In genomic region chr10:71779641-71780040, GRCh38 we compare ENCODE assay signal across 29 cellular contexts. TPM values are rescaled to one million over a fixed set of nuclear protein-coding genes. Genes with fewer than 3 reads are reported as not detected.
A peak's percentile ranks its signal among the peaks of the same experiment; 100 is the strongest.
DNase-seq lines count a peak whose midpoint lies in the region; ATAC-seq, FAIRE-seq and TF ChIP-seq lines count a peak whose summit lies in the region.
"Had no signal": no experiment of that assay in that cellular context is flagged by ENCODE, and none has a peak within 500 bp of the region (broad histone marks: within the 10 kb centered on the region; RNA-seq: fewer than 3 reads in every experiment).

No MANE protein-coding gene starts in this region.

- DNase-seq in T-helper 1 cell (no peak), left ventricle myocardium superior (peak; percentile 14), cardiac septum (ENCODE audit: low spot score) (no peak), kidney (peak; percentile 39), WTC11 (ENCODE audit: low spot score) (no peak), Kasumi-1 (lab: John Stamatoyannopoulos, UW) (no peak)
- DNase-seq: ACHN, C1 segment of cervical spinal cord, Calu3, DMS153, KBM-7, NCI-H1092 treated with DMSO at 0.1 percent for 48 hours, NCI-H1436 treated with DMSO at 0.1 percent for 48 hours, NCI-H1930, NCI-H2227 treated with DMSO at 0.1 percent for 48 hours, NCI-H510A, NCI-H748 treated with DMSO at 0.1 percent for 48 hours, SJCRH30 had no signal

- FAIRE-seq in kidney (lab: Jason Lieb, UNC), result no peak
- FAIRE-seq: G401.6, GM18507, HepG2 had no signal

- no peaks in the 10 kb centered on the region for H3K9me3 ChIP-seq in kidney (ENCODE audit: control insufficient read depth in 1 of 2, low read length in 2 of 2)
- H3K9me3 ChIP-seq: HAP-1, Peyer's patch, SJCRH30 had no signal

- H3K27me3 Mint-ChIP-seq in T-helper 1 cell treated with Interleukin-12 subunit alpha and Interleukin-12 subunit beta and Interleukin-4 antibody, amounts not matched to agents 30 μg/mL and 1 μg/mL, for 36 hours (ENCODE audit: low read depth), result no peaks in the 10 kb centered on the region
- peaks cover 5% of the 10 kb centered on the region for H3K27me3 Mint-ChIP-seq in WTC11 (ENCODE audit: low read depth)
- H3K27me3 Mint-ChIP-seq: CD8-positive, alpha-beta memory T cell had no signal

- TF ChIP-seq CTCF in kidney (IDR thresholded peaks at IDR 0.05; ENCODE audit: borderline replicate concordance, extremely low read depth, insufficient read depth) (no peak), WTC11 (IDR thresholded peaks at IDR 0.05) (no peak)

- H3K9me3 Mint-ChIP-seq in T-helper 1 cell treated with Interleukin-12 subunit alpha and Interleukin-12 subunit beta and Interleukin-4 antibody, amounts not matched to agents 30 μg/mL and 1 μg/mL, for 36 hours, result peaks cover 4% of the 10 kb centered on the region
- H3K9me3 Mint-ChIP-seq in WTC11, result peaks cover 6% of the 10 kb centered on the region
- H3K9me3 Mint-ChIP-seq: CD8-positive, alpha-beta memory T cell had no signal

- CTCF ChIA-PET in WTC11 (lab: Charles Lee), result no interaction called here

- no peak for ATAC-seq in left ventricle myocardium superior
- ATAC-seq in HG02571 (IDR thresholded peaks at IDR 0.05; ENCODE audit: unreplicated experiment), result no peak
- ATAC-seq in WTC11, result no peak
- ATAC-seq: GM23338, HepG2 had no signal

- peak overlapping the region; percentile 36 for H3K27ac Mint-ChIP-seq in T-helper 1 cell treated with Interleukin-12 subunit alpha and Interleukin-12 subunit beta and Interleukin-4 antibody, amounts not matched to agents 30 μg/mL and 1 μg/mL, for 36 hours
- no peak overlapping the region for H3K27ac Mint-ChIP-seq in WTC11
- H3K27ac Mint-ChIP-seq: CD8-positive, alpha-beta memory T cell; GM23338 had no signal

- intact Hi-C loops in left ventricle myocardium superior (cut with micrococcal nuclease), result no loop called here
- intact Hi-C loops in cardiac septum (cut with DNase I), result no loop called here
- intact Hi-C loops in kidney (cut with DNase I), result no loop called here

- H3K4me1 Mint-ChIP-seq in T-helper 1 cell treated with Interleukin-12 subunit alpha and Interleukin-12 subunit beta and Interleukin-4 antibody, amounts not matched to agents 30 μg/mL and 1 μg/mL, for 36 hours (ENCODE audit: low read depth), result peaks cover 33% of the 10 kb centered on the region
- peaks cover 19% of the 10 kb centered on the region for H3K4me1 Mint-ChIP-seq in WTC11

- no peak overlapping the region for H3K4me3 ChIP-seq in kidney (ENCODE audit: low read length in 2 of 2)
- H3K4me3 ChIP-seq: GM23338, HAP-1, Peyer's patch, SJCRH30 had no signal

- H3K36me3 ChIP-seq in kidney (ENCODE audit: control insufficient read depth in 1 of 2, insufficient read depth in 2 of 2, low read length in 2 of 2), result no peaks in the 10 kb centered on the region
- H3K36me3 ChIP-seq: HAP-1, Peyer's patch, SJCRH30 had no signal

- POLR2A ChIA-PET in WTC11 (lab: Charles Lee), result no interaction called here

- H3K9ac ChIP-seq in kidney (ENCODE audit: low read length in 2 of 2), result no peak overlapping the region

- H3K4me1 ChIP-seq in kidney (ENCODE audit: control insufficient read depth in 1 of 2, insufficient read depth in 1 of 2, low read depth in 1 of 2, low read length in 2 of 2), result peaks cover 0 to 6% of the 10 kb centered on the region in 2 donors
- H3K4me1 ChIP-seq: HAP-1 had no signal

- no peak overlapping the region for H3K27ac ChIP-seq in kidney (ENCODE audit: low read depth in 2 of 2, low read length in 2 of 2)
- H3K27ac ChIP-seq: 22Rv1, HL-60, Peyer's patch, SJCRH30 had no signal

- no peak overlapping the region for H3K4me3 Mint-ChIP-seq in T-helper 1 cell treated with Interleukin-12 subunit alpha and Interleukin-12 subunit beta and Interleukin-4 antibody, amounts not matched to agents 30 μg/mL and 1 μg/mL, for 36 hours
- H3K4me3 Mint-ChIP-seq in WTC11, result no peak overlapping the region
- H3K4me3 Mint-ChIP-seq: CD8-positive, alpha-beta memory T cell; GM23338 had no signal

- peaks cover 2% of the 10 kb centered on the region for H3K36me3 Mint-ChIP-seq in T-helper 1 cell treated with Interleukin-12 subunit alpha and Interleukin-12 subunit beta and Interleukin-4 antibody, amounts not matched to agents 30 μg/mL and 1 μg/mL, for 36 hours (ENCODE audit: low read depth)
- H3K36me3 Mint-ChIP-seq in WTC11, result 0 out of 2 replicates have a peak, but pooled peaks cover 2% of the 10 kb centered on the region

TF ChIP-seq in WTC11, 78 proteins besides CTCF, POLR2A, EP300 and RAD21:
- TF ChIP-seq ZMAT4 (CRISPR knock-in tag; IDR thresholded peaks at IDR 0.05) (no peak), USF1 (CRISPR knock-in tag; IDR thresholded peaks at IDR 0.05) (no peak), PRDM15 (CRISPR knock-in tag; IDR thresholded peaks at IDR 0.05) (no peak), E2F4 (CRISPR knock-in tag; IDR thresholded peaks at IDR 0.05; ENCODE audit: borderline replicate concordance, low read depth) (no peak), RORB (CRISPR knock-in tag; IDR thresholded peaks at IDR 0.05) (no peak), ZNF317 (CRISPR knock-in tag; IDR thresholded peaks at IDR 0.05; ENCODE audit: borderline replicate concordance, low read depth) (no peak), SMAD4 (CRISPR knock-in tag; IDR thresholded peaks at IDR 0.05) (no peak), CREM (CRISPR knock-in tag; IDR thresholded peaks at IDR 0.05) (no peak)

RNA-seq across cellular contexts. Expression of gene VSIR, which starts 6.3 kb away (rescaled TPM):
- total RNA-seq in left ventricle myocardium superior, result 127 TPM
- 63.0 TPM for total RNA-seq in cardiac septum
- total RNA-seq in kidney, result 66.6 TPM
- 32.1 TPM for polyA plus RNA-seq in kidney (ENCODE audit: insufficient read depth, low read depth, low replicate concordance)
- total RNA-seq in WTC11 (2021), result 0.74 to 1.3 TPM (median 0.78 TPM) in 3 replicates

Comparison
In these comparisons a context has a peak if more than half of its experiments do, and no peak if none do; other contexts are left out.
1. DNase-seq: peak in left ventricle myocardium superior (single experiment) and kidney (single experiment); none in T-helper 1 cell (0 of 5), cardiac septum (single experiment), WTC11 (single experiment) and Kasumi-1 (0 of 2).
2. RNA of gene VSIR, which starts 6.3 kb away (total RNA-seq): 127 TPM in left ventricle myocardium superior (single experiment), 66.6 TPM in kidney (single experiment) and 63.0 TPM in cardiac septum (single experiment); 0.74 to 1.3 TPM in WTC11; every median in the first group is over 10 times any median in the second.